Comparison of ENCODE assay signal across 14 cellular contexts in genomic region chr1:64269558-64269884, GRCh38.
A peak's percentile ranks its signal among the peaks of the same experiment; 100 is the strongest.
DNase-seq lines count a peak whose midpoint lies in the region; TF ChIP-seq lines count a peak whose summit lies in the region.
"Had no signal": no experiment of that assay in that cellular context is flagged by ENCODE, and none has a peak within 500 bp of the region (broad histone marks: within the 10 kb centered on the region; RNA-seq: fewer than 3 reads in every experiment).

No MANE protein-coding gene starts in this region.

- H3F3A ChIP-seq in MM.1S (ENCODE audit: insufficient read depth, low read length), result no peaks in the 10 kb centered on the region

- H3K18ac ChIP-seq in neuronal stem cell (ENCODE audit: low read length), result no peak overlapping the region

- H3K4me1 ChIP-seq in A673 (ENCODE audit: insufficient read depth, low read length, poor library complexity, severe bottlenecking) (peaks cover 34% of the 10 kb centered on the region), MM.1S (ENCODE audit: low read length) (no peaks in the 10 kb centered on the region), mammary epithelial cell (ENCODE audit: insufficient read depth, low read length) (no peaks in the 10 kb centered on the region), neuronal stem cell (ENCODE audit: control insufficient read depth in 2 of 2, insufficient read depth in 1 of 2, low read depth in 1 of 2, low read length in 2 of 2) (no peaks in the 10 kb centered on the region)
- H3K4me1 ChIP-seq: colonic mucosa, HAP-1, SJSA1 had no signal

- dilution Hi-C loops in mammary epithelial cell (cut with HindIII; ENCODE audit: low sequenced_read_pairs), result no loop called here

- H2BK5ac ChIP-seq in neuronal stem cell (ENCODE audit: low read length), result no peak overlapping the region

- no peaks in the 10 kb centered on the region for H3K36me3 ChIP-seq in A673 (ENCODE audit: insufficient read depth, low read length, poor library complexity, severe bottlenecking)
- no peaks in the 10 kb centered on the region for H3K36me3 ChIP-seq in MM.1S (replicated peaks; ENCODE audit: insufficient read depth, low read length)
- H3K36me3 ChIP-seq in mammary epithelial cell (ENCODE audit: insufficient read depth, low read length), result no peaks in the 10 kb centered on the region
- H3K36me3 ChIP-seq in neuronal stem cell (replicated peaks in 1 of 2; ENCODE audit: control insufficient read depth in 2 of 2, insufficient read depth in 2 of 2, low read length in 2 of 2), result no peaks in the 10 kb centered on the region
- H3K36me3 ChIP-seq: cardiac muscle cell, colonic mucosa, HAP-1, SJSA1 had no signal

- BruUV-seq in A673 (replicated peaks; lab: Mats Ljungman, UMichigan), result TSS peak; percentile 90
- BruUV-seq in mammary epithelial cell (replicated peaks; lab: Mats Ljungman, UMichigan), result no TSS peak

- no peaks in the 10 kb centered on the region for H3K79me2 ChIP-seq in MM.1S (ENCODE audit: low read length)
- H3K79me2 ChIP-seq in mammary epithelial cell (ENCODE audit: insufficient read depth, low read length), result no peaks in the 10 kb centered on the region

- H2AFZ ChIP-seq in MM.1S (ENCODE audit: low read length), result 0 out of 2 replicates have a peak overlapping the region, but pooled peaks have one; percentile 3
- peak overlapping the region; percentile 71 for H2AFZ ChIP-seq in mammary epithelial cell (ENCODE audit: low read depth, low read length)
- H2AFZ ChIP-seq in neuronal stem cell (ENCODE audit: low read length), result peak overlapping the region; percentile 39

- no peak overlapping the region for H4K8ac ChIP-seq in neuronal stem cell (ENCODE audit: low read depth, low read length)

- no peaks in the 10 kb centered on the region for H3K79me1 ChIP-seq in neuronal stem cell (ENCODE audit: low read depth, low read length)

- in situ Hi-C loops in mammary epithelial cell (cut with MboI; ENCODE audit: low sequenced_read_pairs in 2 of 2), result loop anchor here (10.0 to 25.0 kb wide), 5 partner anchors 135 to 555 kb away; no protein-coding TSS in a partner anchor

- H3K4me3 ChIP-seq in A673 (ENCODE audit: low read depth, low read length, poor library complexity, severe bottlenecking) (no peak overlapping the region), MM.1S (ENCODE audit: low read length) (no peak overlapping the region), mammary epithelial cell (replicated peaks in 1 of 3; ENCODE audit: insufficient read depth in 1 of 3, low read depth in 2 of 3, low read length in 3 of 3) (no peak overlapping the region), neuronal stem cell (ENCODE audit: low read length in 2 of 2) (no peak overlapping the region)
- H3K4me3 ChIP-seq: cardiac muscle cell, colonic mucosa, HAP-1, SJSA1 had no signal

- no peak overlapping the region for H2BK120ac ChIP-seq in neuronal stem cell (ENCODE audit: low read depth, low read length)

- H3K27ac ChIP-seq in A673 (ENCODE audit: low read depth, low read length, poor library complexity, severe bottlenecking), result peak overlapping the region; percentile 82
- no peak overlapping the region for H3K27ac ChIP-seq in MM.1S (ENCODE audit: low read length)
- no peak overlapping the region for H3K27ac ChIP-seq in mammary epithelial cell (ENCODE audit: insufficient read depth, low read depth, low read length)
- H3K27ac ChIP-seq in neuronal stem cell (replicated peaks; ENCODE audit: low read length), result no peak overlapping the region
- H3K27ac ChIP-seq: cardiac muscle cell, colonic mucosa, RWPE1, SJSA1 had no signal

- POLR2A ChIA-PET in A673 (lab: Charles Lee; ENCODE audit: low non-redundant PET), result no interaction called here

- no peak overlapping the region for H3K23ac ChIP-seq in neuronal stem cell (ENCODE audit: low read depth, low read length, poor library complexity)

- CTCF ChIA-PET in A673 (lab: Charles Lee), result interaction anchor here (0.6 to 1.3 kb wide), 3 partner anchors 24 to 385 kb away, joined by 3 to 4 read pairs (median 3); no protein-coding TSS in a partner anchor
- CTCF ChIA-PET in mammary epithelial cell (lab: Charles Lee; ENCODE audit: low non-redundant PET), result no interaction called here

- H2AK5ac ChIP-seq in neuronal stem cell (ENCODE audit: low read depth, low read length), result no peak overlapping the region

- no peak overlapping the region for H3K14ac ChIP-seq in neuronal stem cell (ENCODE audit: low read length)

- TF ChIP-seq CTCF in A673 (conservative IDR thresholded peaks at IDR 0.05; ENCODE audit: low read depth, low read length) (no peak), MM.1S (IDR thresholded peaks at IDR 0.05; ENCODE audit: low read length) (no peak), mammary epithelial cell (conservative IDR thresholded peaks at IDR 0.05 in 1 of 2, IDR thresholded peaks at IDR 0.05 in 1 of 2; ENCODE audit: extremely low read depth in 1 of 2, insufficient read depth in 1 of 2, low read depth in 1 of 2, low read length in 2 of 2) (no peak)

- H3K9ac ChIP-seq in MM.1S (ENCODE audit: low read length) (no peak overlapping the region), mammary epithelial cell (ENCODE audit: insufficient read depth, low read length) (no peak overlapping the region), neuronal stem cell (ENCODE audit: low read depth, low read length, poor library complexity) (no peak overlapping the region)

- H2BK12ac ChIP-seq in neuronal stem cell (ENCODE audit: low read length), result no peak overlapping the region

- H3K4me2 ChIP-seq in MM.1S (ENCODE audit: low read depth, low read length) (no peak overlapping the region), mammary epithelial cell (ENCODE audit: insufficient read depth, low read depth, low read length) (no peak overlapping the region), neuronal stem cell (ENCODE audit: insufficient read depth, low read length, poor library complexity, severe bottlenecking) (no peak overlapping the region)

- intact Hi-C loops in A673 (cut with micrococcal nuclease; ENCODE audit: unreplicated experiment), result loop anchor here (1.0 to 10.0 kb wide), 6 partner anchors 92 to 795 kb away; partner anchors contain the start of gene RAVER2
- intact Hi-C loops in mammary epithelial cell (cut with micrococcal nuclease), result loop anchor here (1.0 to 10.0 kb wide), 5 partner anchors 135 to 695 kb away; partner anchors contain the start of genes CACHD1 and JAK1
- intact Hi-C loops in posterior vena cava (cut with DNase I), result loop anchor here in 1 of 2 donors (5.0 kb wide), 2 partner anchors 403 to 553 kb away; no protein-coding TSS in a partner anchor

- no peak overlapping the region for H3K4ac ChIP-seq in neuronal stem cell (ENCODE audit: low read length)

- no peak overlapping the region for H4K91ac ChIP-seq in neuronal stem cell (ENCODE audit: low read depth, low read length, poor library complexity)

- no CpG with 5 or more reads among the region's 1 CpG for WGBS in mammary epithelial cell (ENCODE audit: low coverage, missing lambda C conversion rate)
- WGBS in neuronal stem cell (ENCODE audit: extremely low coverage in 2 of 2, insufficient read length in 2 of 2, insufficient replicate concordance in 1 of 2), 2 donors, result no CpG with 5 or more reads among the region's 1 CpG

- H4K20me1 ChIP-seq in MM.1S (ENCODE audit: insufficient read depth, low read length) (no peaks in the 10 kb centered on the region), mammary epithelial cell (ENCODE audit: insufficient read depth, low read length) (no peaks in the 10 kb centered on the region)

- H3K27me3 ChIP-seq in A673 (replicated peaks; ENCODE audit: insufficient read depth, low read depth, low read length, poor library complexity), result no peaks in the 10 kb centered on the region
- H3K27me3 ChIP-seq in MM.1S (replicated peaks; ENCODE audit: insufficient read depth, low read length), result no peaks in the 10 kb centered on the region
- H3K27me3 ChIP-seq in mammary epithelial cell (ENCODE audit: insufficient read depth, low read length), result no peaks in the 10 kb centered on the region
- H3K27me3 ChIP-seq in neuronal stem cell (ENCODE audit: control insufficient read depth in 3 of 3, insufficient read depth in 3 of 3, low read depth in 1 of 3, low read length in 3 of 3), result no peaks in the 10 kb centered on the region
- H3K27me3 ChIP-seq: colonic mucosa had no signal

- H3K9me2 ChIP-seq in MM.1S (replicated peaks; ENCODE audit: insufficient read depth, low read length), result no peaks in the 10 kb centered on the region

- DNase-seq in A673 (ENCODE audit: low spot score), result no peak
- no peak for DNase-seq in MM.1S
- no peak for DNase-seq in mammary epithelial cell
- no peak for DNase-seq in neuronal stem cell (ENCODE audit: low spot score)
- DNase-seq in midbrain (lab: John Stamatoyannopoulos, UW), result no peak
- DNase-seq in posterior vena cava (ENCODE audit: low spot score), result no peak
- DNase-seq in DMS 273 (lab: John Stamatoyannopoulos, UW; ENCODE audit: unreplicated experiment), result no peak
- DNase-seq in NCI-H446 treated with DMSO at 0.1 percent for 48 hours (lab: John Stamatoyannopoulos, UW), result no peak
- DNase-seq: natural killer cell had no signal

- H3K9me3 ChIP-seq in A673 (ENCODE audit: low read depth, low read length, poor library complexity, severe bottlenecking), result peaks cover 6% of the 10 kb centered on the region
- H3K9me3 ChIP-seq in MM.1S (replicated peaks; ENCODE audit: insufficient read depth, low read length), result no peaks in the 10 kb centered on the region
- H3K9me3 ChIP-seq in mammary epithelial cell (replicated peaks; ENCODE audit: insufficient read depth, low read length), result no peaks in the 10 kb centered on the region
- H3K9me3 ChIP-seq in neuronal stem cell (replicated peaks in 1 of 2; ENCODE audit: control insufficient read depth in 2 of 2, insufficient read depth in 1 of 2, low read depth in 1 of 2, low read length in 2 of 2), result no peaks in the 10 kb centered on the region
- H3K9me3 ChIP-seq: colonic mucosa, HAP-1, SJSA1 had no signal

- H2BK15ac ChIP-seq in neuronal stem cell (ENCODE audit: low read length), result no peak overlapping the region

Comparison
In these comparisons a context has a peak if more than half of its experiments do, and no peak if none do; other contexts are left out.
1. H2AFZ ChIP-seq: peak in every context shown above with its lines; median percentile 71 in mammary epithelial cell; 39 in neuronal stem cell; 3 in MM.1S.